Comparison of ENCODE assay signal across 8 cellular contexts in genomic region chr6:28953039-28953872, GRCh38. TPM values are rescaled to one million over a fixed set of nuclear protein-coding genes. Genes with fewer than 3 reads are reported as not detected.
DNase-seq lines count a peak whose midpoint lies in the region; ATAC-seq lines count a peak whose summit lies in the region.

No MANE protein-coding gene starts in this region.

- H3K4me2 ChIP-seq in skeletal muscle satellite cell (ENCODE audit: low read length) = peak overlapping the region; percentile 91

- H3K4me1 ChIP-seq in adipocyte (ENCODE audit: control insufficient read depth, insufficient read depth, low read length) (peaks cover 5% of the 10 kb centered on the region), iPS DF 6.9 (ENCODE audit: control insufficient read depth, insufficient read depth, low read length) (0 out of 2 replicates have a peak, but pooled peaks cover 1% of the 10 kb centered on the region), skeletal muscle satellite cell (ENCODE audit: control insufficient read depth, insufficient read depth, low read length) (no peaks in the 10 kb centered on the region)

- peak overlapping the region; percentile 65 for H3K4me3 ChIP-seq in MG63
- peak overlapping the region; percentile 88 for H3K4me3 ChIP-seq in adipocyte (ENCODE audit: low read length)
- H3K4me3 ChIP-seq in iPS DF 6.9 (ENCODE audit: low read length) = peak overlapping the region; percentile 69
- peak overlapping the region; percentile 70 for H3K4me3 ChIP-seq in skeletal muscle satellite cell (ENCODE audit: low read length)

- in situ Hi-C loops in ACHN (cut with HindIII; ENCODE audit: low pct_ligation_motif_present, low pct_unique_long_range_greater_than_20kb, low sequenced_read_pairs) = no loop called here

- DNase-seq in ACHN (peak; percentile 53), MG63 (peak; percentile 37), SW 1271 (lab: John Stamatoyannopoulos, UW) (peak; percentile 20 to 77), adipocyte (ENCODE audit: low read depth) (peak; percentile 74), iPS DF 6.9 (ENCODE audit: low read depth, low spot score) (no peak), NCI-H2196 (lab: John Stamatoyannopoulos, UW; ENCODE audit: unreplicated experiment) (no peak)

- WGBS in iPS DF 6.9 (ENCODE audit: insufficient coverage, insufficient read length) = no CpG with 5 or more reads among the region's 26 CpGs

- ATAC-seq in GM19035 (IDR thresholded peaks at IDR 0.05; ENCODE audit: unreplicated experiment) = peak; percentile 66

- H3K9ac ChIP-seq in adipocyte (ENCODE audit: low read length) (peak overlapping the region; percentile 42), skeletal muscle satellite cell (ENCODE audit: low read depth, low read length) (peak overlapping the region; percentile 35)

- H3K9me3 ChIP-seq in MG63 = no peaks in the 10 kb centered on the region
- no peaks in the 10 kb centered on the region for H3K9me3 ChIP-seq in adipocyte (ENCODE audit: control insufficient read depth, low read length)
- no peaks in the 10 kb centered on the region for H3K9me3 ChIP-seq in iPS DF 6.9 (ENCODE audit: control insufficient read depth, insufficient read depth, low read length)
- H3K9me3 ChIP-seq in skeletal muscle satellite cell (replicated peaks; ENCODE audit: low read length) = no peaks in the 10 kb centered on the region

- no peaks in the 10 kb centered on the region for H3K27me3 ChIP-seq in MG63
- peaks cover 6% of the 10 kb centered on the region for H3K27me3 ChIP-seq in adipocyte (replicated peaks; ENCODE audit: control insufficient read depth, insufficient read depth, low read length)
- H3K27me3 ChIP-seq in iPS DF 6.9 (ENCODE audit: control insufficient read depth, insufficient read depth, low read length) = no peaks in the 10 kb centered on the region
- H3K27me3 ChIP-seq in skeletal muscle satellite cell (ENCODE audit: control insufficient read depth, insufficient read depth, low read length) = peaks cover 5% of the 10 kb centered on the region

- H3K36me3 ChIP-seq in MG63 (no peaks in the 10 kb centered on the region), adipocyte (ENCODE audit: control insufficient read depth, insufficient read depth, low read length, severe bottlenecking) (no peaks in the 10 kb centered on the region), iPS DF 6.9 (ENCODE audit: control insufficient read depth, insufficient read depth, low read length) (no peaks in the 10 kb centered on the region), skeletal muscle satellite cell (ENCODE audit: insufficient read depth, low read length) (no peaks in the 10 kb centered on the region)

- no peak overlapping the region for H3K27ac ChIP-seq in iPS DF 6.9 (ENCODE audit: low read length)

RNA-seq across cellular contexts. Expression of gene TRIM27, which starts 29.5 kb away (rescaled TPM):
- total RNA-seq in MG63 (2014; rRNA removed; shearing (Covaris generic); ENCODE audit: low replicate concordance) = 46.5 and 56.2 TPM in 2 replicates
- 62.1 and 68.1 TPM in 2 replicates for total RNA-seq in skeletal muscle satellite cell (2012; rRNA removed)

RNA-seq across cellular contexts. Expression of gene ZNF311, which starts 51.9 kb away (rescaled TPM):
- total RNA-seq in MG63 (2014; rRNA removed; shearing (Covaris generic); ENCODE audit: low replicate concordance) = 1.4 TPM in 2 replicates
- total RNA-seq in skeletal muscle satellite cell (2012; rRNA removed) = 0.76 and 0.87 TPM in 2 replicates

Comparison
In these comparisons a context has a peak if more than half of its experiments do, and no peak if none do; other contexts are left out.
1. DNase-seq: peak in ACHN (single experiment), MG63 (single experiment), SW 1271 (2 of 2) and adipocyte (single experiment); none in iPS DF 6.9 (single experiment) and NCI-H2196 (single experiment).
2. Peak in every context shown above with its lines, with median percentiles within 50 percentile points of each other: H3K4me3 ChIP-seq.